Comparison of ENCODE assay signal across 37 cellular contexts in the genomic region with DNA sequence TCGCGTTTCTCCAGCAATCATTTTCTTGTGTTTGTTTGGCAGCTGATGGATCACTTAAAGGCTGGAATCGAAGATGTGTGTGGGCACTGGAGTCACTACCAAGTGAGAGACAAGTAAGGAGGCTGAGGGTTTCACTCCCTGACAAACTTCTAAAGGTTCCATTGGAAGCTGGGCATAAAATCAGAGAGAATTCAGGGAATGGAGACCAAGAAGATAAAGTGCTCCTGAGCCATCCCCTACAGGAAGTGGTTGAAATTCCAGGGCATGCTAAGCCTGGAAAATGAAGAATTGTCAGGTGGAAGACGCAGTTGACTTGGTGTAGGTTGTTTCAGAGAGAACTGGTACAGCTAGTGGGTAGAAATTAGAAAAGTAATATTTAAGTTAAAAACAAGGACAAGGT. TPM values are rescaled to one million over a fixed set of nuclear protein-coding genes. Genes with fewer than 3 reads are reported as not detected.
"Had no signal": no experiment of that assay in that cellular context is flagged by ENCODE, and none has a peak within 500 bp of the region (broad histone marks: within the 10 kb centered on the region; RNA-seq: fewer than 3 reads in every experiment).

No MANE protein-coding gene starts in this region.

- H3K4me1 ChIP-seq: colonic mucosa, gastroesophageal sphincter, pancreas, prostate gland, upper lobe of left lung had no signal

- H3K4me3 ChIP-seq: cardiac muscle cell, colonic mucosa, dorsolateral prefrontal cortex, gastroesophageal sphincter, hepatocyte, pancreas, prostate gland, sigmoid colon, smooth muscle cell, upper lobe of left lung, vagina had no signal

- H3K27me3 Mint-ChIP-seq: brain had no signal

- H3K4me3 Mint-ChIP-seq: activated CD4-positive, alpha-beta T cell treated with anti-CD3 and anti-CD28 coated beads for 36 hours; mesothelial cell of epicardium; naive B cell; nephron progenitor cell; stimulated activated memory B cell treated with anti-CD40 and anti-IgM and Interleukin-4, amounts not matched to agents 10 μg/mL and 1 μg/mL and 100 μg/mL, for 72 hours; stimulated activated naive CD8-positive, alpha-beta T cell treated with anti-CD3 and anti-CD28 coated beads, Interleukin-15, amount 100 ng/mL, for 72 hours had no signal

- H3K27ac ChIP-seq: cardiac muscle cell, colonic mucosa, dorsolateral prefrontal cortex, gastroesophageal sphincter, hepatocyte, pancreas, prostate gland, sigmoid colon, upper lobe of left lung, vagina had no signal

- DNase-seq: activated CD4-positive, alpha-beta T cell treated with anti-CD3 and anti-CD28 coated beads for 36 hours; activated CD4-positive, CD25-positive, alpha-beta regulatory T cell; activated gamma-delta T cell; activated naive CD4-positive, alpha-beta T cell treated with anti-CD3 and anti-CD28 coated beads, Interleukin-2, amount 50 U/mL, for 16 hours; activated T-cell treated with anti-CD3 and anti-CD28 coated beads for 4 hours; aorta; cerebellar nuclear complex; colonic mucosa; dorsolateral prefrontal cortex; effector memory CD4-positive, alpha-beta T cell; erythroblast; left cardiac atrium; left ventricle myocardium superior; naive B cell; nephron progenitor cell; pancreas; retina; sigmoid colon; stimulated activated CD4-positive, alpha-beta T cell treated with anti-CD3 and anti-CD28 coated beads, Interleukin-1b, Interleukin-23, amount 100 ng/mL, for 48 hours; stimulated activated CD4-positive, alpha-beta T cell treated with anti-CD3 and anti-CD28 coated beads, Interleukin-4, amount 100 ng/mL, for 4 hours; stimulated activated CD8-positive, alpha-beta memory T cell treated with anti-CD3 and anti-CD28 coated beads, Interleukin-4, amount 100 ng/mL, for 48 hours; stimulated activated naive CD8-positive, alpha-beta T cell treated with anti-CD3 and anti-CD28 coated beads, Interleukin-15, amount 100 ng/mL, for 72 hours; substantia nigra; upper lobe of left lung had no signal

- H3K4me2 ChIP-seq: hepatocyte, smooth muscle cell had no signal

- H3K36me3 Mint-ChIP-seq: mesothelial cell of epicardium had no signal

- H3K36me3 ChIP-seq: cardiac muscle cell, colonic mucosa, gastroesophageal sphincter, pancreas, prostate gland, sigmoid colon, upper lobe of left lung, vagina had no signal

- H3K4me1 Mint-ChIP-seq: nephron progenitor cell had no signal

- H3K9me3 ChIP-seq: colonic mucosa, pancreas, prostate gland, sigmoid colon, upper lobe of left lung, vagina had no signal

- H3K27me3 ChIP-seq: cardiac muscle cell, colonic mucosa, gastroesophageal sphincter, hepatocyte, pancreas, sigmoid colon, upper lobe of left lung, vagina had no signal

- H3K27ac Mint-ChIP-seq: activated CD4-positive, alpha-beta T cell treated with anti-CD3 and anti-CD28 coated beads for 36 hours; mesothelial cell of epicardium; naive B cell; nephron progenitor cell; stimulated activated memory B cell treated with anti-CD40 and anti-IgM and Interleukin-4, amounts not matched to agents 10 μg/mL and 1 μg/mL and 100 μg/mL, for 72 hours; stimulated activated naive CD8-positive, alpha-beta T cell treated with anti-CD3 and anti-CD28 coated beads, Interleukin-15, amount 100 ng/mL, for 72 hours had no signal

- ATAC-seq: activated CD4-positive, alpha-beta T cell treated with anti-CD3 and anti-CD28 coated beads for 36 hours; gastroesophageal sphincter; left cardiac atrium; left ventricle myocardium superior; pancreas; stimulated activated memory B cell treated with anti-CD40 and anti-IgM and Interleukin-4, amounts not matched to agents 10 μg/mL and 1 μg/mL and 100 μg/mL, for 72 hours; stimulated activated naive CD8-positive, alpha-beta T cell treated with anti-CD3 and anti-CD28 coated beads, Interleukin-15, amount 100 ng/mL, for 72 hours had no signal

- H2AFZ ChIP-seq: hepatocyte had no signal

RNA-seq across cellular contexts. Expression of a gene that starts 39.1 kb away (rescaled TPM):
- total RNA-seq: cardiac muscle cell, fibroblast of lung, fibroblast of villous mesenchyme, left cardiac atrium, left ventricle myocardium superior, lung microvascular endothelial cell, prostate gland, sigmoid colon, smooth muscle cell, upper lobe of left lung, vagina had no signal
- polyA plus RNA-seq: aorta, fibroblast of lung, keratinocyte, pancreas, smooth muscle cell had no signal
